Comparison of ENCODE assay signal across 13 cellular contexts in genomic region chr6:72825265-72825918, GRCh38.
DNase-seq lines count a peak whose midpoint lies in the region; ATAC-seq, FAIRE-seq and TF ChIP-seq lines count a peak whose summit lies in the region.
"Had no signal": no experiment of that assay in that cellular context is flagged by ENCODE, and none has a peak within 500 bp of the region (broad histone marks: within the 10 kb centered on the region; RNA-seq: fewer than 3 reads in every experiment).

No MANE protein-coding gene starts in this region.

- H3K36me3 ChIP-seq in astrocyte (ENCODE audit: insufficient read depth, low read length) (no peaks in the 10 kb centered on the region), thyroid gland (no peaks in the 10 kb centered on the region)
- H3K36me3 ChIP-seq: esophagus muscularis mucosa, neutrophil had no signal

- H3K27me3 ChIP-seq in astrocyte (ENCODE audit: insufficient read depth, low read length) (no peaks in the 10 kb centered on the region), thyroid gland (no peaks in the 10 kb centered on the region)
- H3K27me3 ChIP-seq: esophagus muscularis mucosa, neutrophil had no signal

- no peak for TF ChIP-seq CTCF in astrocyte (IDR thresholded peaks at IDR 0.05; ENCODE audit: insufficient read depth, low read depth, low read length)
- TF ChIP-seq CTCF in thyroid gland (IDR thresholded peaks at IDR 0.05), result no peak

- H3K4me3 ChIP-seq in astrocyte (ENCODE audit: insufficient read depth, low read depth, low read length) (no peak overlapping the region), thyroid gland (replicated peaks in 1 of 3) (no peak overlapping the region)
- H3K4me3 ChIP-seq: esophagus muscularis mucosa had no signal

- no peak for FAIRE-seq in astrocyte (lab: Jason Lieb, UNC)
- FAIRE-seq: H1 had no signal

- H4K20me1 ChIP-seq in astrocyte (ENCODE audit: insufficient read depth, low read length), result no peaks in the 10 kb centered on the region

- no peak overlapping the region for H3K9ac ChIP-seq in astrocyte (ENCODE audit: low read length)

- no peaks in the 10 kb centered on the region for H3K79me2 ChIP-seq in astrocyte (ENCODE audit: insufficient read depth, low read length)

- H3K4me1 ChIP-seq in astrocyte (ENCODE audit: insufficient read depth, low read length), result peaks cover 6% of the 10 kb centered on the region
- H3K4me1 ChIP-seq in thyroid gland, result no peaks in the 10 kb centered on the region
- H3K4me1 ChIP-seq: esophagus muscularis mucosa had no signal

- peak; percentile 8 to 32 for ATAC-seq in activated T-cell treated with anti-CD3 and anti-CD28 coated beads, Interleukin-2, amount 50 U/mL, for 4 hours
- peak; percentile 34 for ATAC-seq in HG02870 (IDR thresholded peaks at IDR 0.05; ENCODE audit: unreplicated experiment)
- ATAC-seq in stimulated activated memory B cell treated with anti-CD40 and anti-IgM and Interleukin-4, amounts not matched to agents 10 μg/mL and 1 μg/mL and 100 μg/mL, for 72 hours, result no peak
- ATAC-seq in naive thymus-derived CD8-positive, alpha-beta T cell, result no peak

- no peak for TF ChIP-seq POLR2A in thyroid gland (IDR thresholded peaks at IDR 0.05)

- peaks cover 3% of the 10 kb centered on the region for H3K9me3 Mint-ChIP-seq in activated T-cell treated with anti-CD3 and anti-CD28 coated beads, Interleukin-2, amount 50 U/mL, for 4 hours
- peaks cover 5% of the 10 kb centered on the region for H3K9me3 Mint-ChIP-seq in astrocyte (ENCODE audit: unreplicated experiment)
- peaks cover 5% of the 10 kb centered on the region for H3K9me3 Mint-ChIP-seq in stimulated activated memory B cell treated with anti-CD40 and anti-IgM and Interleukin-4, amounts not matched to agents 10 μg/mL and 1 μg/mL and 100 μg/mL, for 72 hours
- H3K9me3 Mint-ChIP-seq in naive thymus-derived CD8-positive, alpha-beta T cell, result peaks cover 0 to 11% (median 4%) of the 10 kb centered on the region in 9 donors
- H3K9me3 Mint-ChIP-seq: activated CD4-positive, alpha-beta T cell treated with anti-CD3 and anti-CD28 coated beads, Interleukin-2, amount 10 ng/mL, durations not matched to agents 7 days and 5 days had no signal

- H3K27ac ChIP-seq in astrocyte (ENCODE audit: low read depth, low read length) (peak overlapping the region; percentile 46), thyroid gland (no peak overlapping the region)
- H3K27ac ChIP-seq: C4-2B, esophagus muscularis mucosa, neutrophil had no signal

- H3K4me3 Mint-ChIP-seq in activated T-cell treated with anti-CD3 and anti-CD28 coated beads, Interleukin-2, amount 50 U/mL, for 4 hours, result no peak overlapping the region
- no peak overlapping the region for H3K4me3 Mint-ChIP-seq in astrocyte (ENCODE audit: unreplicated experiment)
- no peak overlapping the region for H3K4me3 Mint-ChIP-seq in stimulated activated memory B cell treated with anti-CD40 and anti-IgM and Interleukin-4, amounts not matched to agents 10 μg/mL and 1 μg/mL and 100 μg/mL, for 72 hours
- H3K4me3 Mint-ChIP-seq in naive thymus-derived CD8-positive, alpha-beta T cell, result no peak overlapping the region
- H3K4me3 Mint-ChIP-seq: activated CD4-positive, alpha-beta T cell treated with anti-CD3 and anti-CD28 coated beads, Interleukin-2, amount 10 ng/mL, durations not matched to agents 7 days and 5 days had no signal

- peaks cover 17% of the 10 kb centered on the region for H3K4me1 Mint-ChIP-seq in activated T-cell treated with anti-CD3 and anti-CD28 coated beads, Interleukin-2, amount 50 U/mL, for 4 hours (ENCODE audit: low read depth)
- H3K4me1 Mint-ChIP-seq in astrocyte (ENCODE audit: low read depth, unreplicated experiment), result peaks cover 21% of the 10 kb centered on the region
- peaks cover 20% of the 10 kb centered on the region for H3K4me1 Mint-ChIP-seq in stimulated activated memory B cell treated with anti-CD40 and anti-IgM and Interleukin-4, amounts not matched to agents 10 μg/mL and 1 μg/mL and 100 μg/mL, for 72 hours
- peaks cover 2 to 11% (median 8%) of the 10 kb centered on the region in 4 donors for H3K4me1 Mint-ChIP-seq in naive thymus-derived CD8-positive, alpha-beta T cell
- H3K4me1 Mint-ChIP-seq: activated CD4-positive, alpha-beta T cell treated with anti-CD3 and anti-CD28 coated beads, Interleukin-2, amount 10 ng/mL, durations not matched to agents 7 days and 5 days had no signal

- H3K27me3 Mint-ChIP-seq in activated T-cell treated with anti-CD3 and anti-CD28 coated beads, Interleukin-2, amount 50 U/mL, for 4 hours (ENCODE audit: low read depth), result no peaks in the 10 kb centered on the region
- H3K27me3 Mint-ChIP-seq in astrocyte (ENCODE audit: low read depth, unreplicated experiment), result no peaks in the 10 kb centered on the region
- no peaks in the 10 kb centered on the region for H3K27me3 Mint-ChIP-seq in stimulated activated memory B cell treated with anti-CD40 and anti-IgM and Interleukin-4, amounts not matched to agents 10 μg/mL and 1 μg/mL and 100 μg/mL, for 72 hours
- no peaks in the 10 kb centered on the region for H3K27me3 Mint-ChIP-seq in naive thymus-derived CD8-positive, alpha-beta T cell
- H3K27me3 Mint-ChIP-seq: activated CD4-positive, alpha-beta T cell treated with anti-CD3 and anti-CD28 coated beads, Interleukin-2, amount 10 ng/mL, durations not matched to agents 7 days and 5 days had no signal

- no peaks in the 10 kb centered on the region for H3K9me3 ChIP-seq in astrocyte (ENCODE audit: insufficient read depth, low read depth, low read length)
- H3K9me3 ChIP-seq in thyroid gland, result no peaks in the 10 kb centered on the region
- H3K9me3 ChIP-seq: esophagus muscularis mucosa, neutrophil had no signal

- POLR2A ChIA-PET in naive thymus-derived CD8-positive, alpha-beta T cell (lab: Charles Lee), result no interaction called here

- H3K36me3 Mint-ChIP-seq in activated T-cell treated with anti-CD3 and anti-CD28 coated beads, Interleukin-2, amount 50 U/mL, for 4 hours (ENCODE audit: insufficient read depth), result peaks cover 5% of the 10 kb centered on the region
- H3K36me3 Mint-ChIP-seq in astrocyte (ENCODE audit: low read depth, unreplicated experiment), result no peaks in the 10 kb centered on the region
- H3K36me3 Mint-ChIP-seq in stimulated activated memory B cell treated with anti-CD40 and anti-IgM and Interleukin-4, amounts not matched to agents 10 μg/mL and 1 μg/mL and 100 μg/mL, for 72 hours, result peaks cover 26% of the 10 kb centered on the region
- H3K36me3 Mint-ChIP-seq in naive thymus-derived CD8-positive, alpha-beta T cell, result peaks cover 6 to 20% (median 8%) of the 10 kb centered on the region in 3 donors

- intact Hi-C loops in thyroid gland (cut with DNase I), result no loop called here

- no peak overlapping the region for H2AFZ ChIP-seq in astrocyte (ENCODE audit: low read depth, low read length)

- H3K27ac Mint-ChIP-seq in astrocyte (ENCODE audit: unreplicated experiment), result peak overlapping the region; percentile 87
- peak overlapping the region; percentile 13 for H3K27ac Mint-ChIP-seq in stimulated activated memory B cell treated with anti-CD40 and anti-IgM and Interleukin-4, amounts not matched to agents 10 μg/mL and 1 μg/mL and 100 μg/mL, for 72 hours
- no peak overlapping the region for H3K27ac Mint-ChIP-seq in naive thymus-derived CD8-positive, alpha-beta T cell
- H3K27ac Mint-ChIP-seq: activated CD4-positive, alpha-beta T cell treated with anti-CD3 and anti-CD28 coated beads, Interleukin-2, amount 10 ng/mL, durations not matched to agents 7 days and 5 days had no signal

- peak overlapping the region; percentile 21 for H3K4me2 ChIP-seq in astrocyte (ENCODE audit: low read length)

- no peak for DNase-seq in activated T-cell treated with anti-CD3 and anti-CD28 coated beads, Interleukin-2, amount 50 U/mL, for 4 hours
- DNase-seq in activated T-cell treated with anti-CD3 and anti-CD28 coated beads, Interleukin-2, amount 50 U/mL, for 48 hours, result no peak
- DNase-seq in astrocyte (ENCODE audit: low read depth), result peak; percentile 60
- no peak for DNase-seq in naive thymus-derived CD8-positive, alpha-beta T cell
- DNase-seq in COR-L47 (lab: John Stamatoyannopoulos, UW), result no peak
- no peak for DNase-seq in thyroid gland
- DNase-seq: activated CD4-positive, alpha-beta T cell treated with anti-CD3 and anti-CD28 coated beads, Interleukin-2, amount 10 ng/mL, durations not matched to agents 7 days and 5 days had no signal

Comparison
In these comparisons a context has a peak if more than half of its experiments do, and no peak if none do; other contexts are left out.
1. ATAC-seq: peak in activated T-cell treated with anti-CD3 and anti-CD28 coated beads, Interleukin-2, amount 50 U/mL, for 4 hours (2 of 2) and HG02870 (single experiment); none in stimulated activated memory B cell treated with anti-CD40 and anti-IgM and Interleukin-4, amounts not matched to agents 10 μg/mL and 1 μg/mL and 100 μg/mL, for 72 hours (single experiment) and naive thymus-derived CD8-positive, alpha-beta T cell (0 of 2).
2. H3K27ac Mint-ChIP-seq: peak in astrocyte (single experiment) and stimulated activated memory B cell treated with anti-CD40 and anti-IgM and Interleukin-4, amounts not matched to agents 10 μg/mL and 1 μg/mL and 100 μg/mL, for 72 hours (single experiment); none in naive thymus-derived CD8-positive, alpha-beta T cell (0 of 10).